ENCODE assay signal across 27 cellular contexts in genomic region chr2:236622201-236622600, GRCh38. TPM values are rescaled to one million over a fixed set of nuclear protein-coding genes. Genes with fewer than 3 reads are reported as not detected.
"Had no signal": no experiment of that assay in that cellular context is flagged by ENCODE, and none has a peak within 500 bp of the region (broad histone marks: within the 10 kb centered on the region; RNA-seq: fewer than 3 reads in every experiment).

No MANE protein-coding gene starts in this region.

- H3K27me3 ChIP-seq: right atrium auricular region, upper lobe of left lung, uterus had no signal

- H3K9me3 Mint-ChIP-seq: dendritic cell treated with granulocyte-macrophage colony-stimulating factor and Interleukin-4, amounts not matched to agents 40 ng/mL and 50 ng/mL, for 4 days; immature natural killer cell; natural killer cell; stimulated activated memory B cell treated with anti-CD40 and anti-IgM and Interleukin-4, amounts not matched to agents 10 μg/mL and 1 μg/mL and 100 μg/mL, for 72 hours; stimulated activated naive CD8-positive, alpha-beta T cell treated with anti-CD3 and anti-CD28 coated beads, Interleukin-15, Interleukin-2, amounts not matched to agents 100 ng/mL and 50 ng/mL, for 24 hours had no signal

- H3K36me3 ChIP-seq: lower lobe of right lung, prostate gland, right atrium auricular region, suprapubic skin, upper lobe of left lung, uterus had no signal

- FAIRE-seq: colon, endothelial cell of umbilical vein, frontal cortex had no signal

- DNase-seq: central memory CD4-positive, alpha-beta T cell; effector CD8-positive, alpha-beta T cell; erythroblast; hypothalamus; immature natural killer cell; islet precursor cell; kidney glomerular epithelial cell; left ventricle myocardium superior; lower lobe of right lung; natural killer cell; stimulated activated CD4-positive, alpha-beta T cell treated with anti-CD3 and anti-CD28 coated beads, Interleukin-2, amount 100 ng/mL, for 24 hours; stimulated activated CD4-positive, alpha-beta T cell treated with anti-CD3 and anti-CD28 coated beads, Interleukin-4, amount 100 ng/mL, for 4 hours; upper lobe of left lung; uterus had no signal

- H3K4me2 ChIP-seq: smooth muscle cell had no signal

- H3K27ac Mint-ChIP-seq: dendritic cell treated with granulocyte-macrophage colony-stimulating factor and Interleukin-4, amounts not matched to agents 40 ng/mL and 50 ng/mL, for 4 days; immature natural killer cell; natural killer cell; stimulated activated memory B cell treated with anti-CD40 and anti-IgM and Interleukin-4, amounts not matched to agents 10 μg/mL and 1 μg/mL and 100 μg/mL, for 72 hours; stimulated activated naive CD8-positive, alpha-beta T cell treated with anti-CD3 and anti-CD28 coated beads, Interleukin-15, Interleukin-2, amounts not matched to agents 100 ng/mL and 50 ng/mL, for 24 hours had no signal

- H3K79me2 ChIP-seq: parathyroid adenoma had no signal

- H3K4me3 Mint-ChIP-seq: dendritic cell treated with granulocyte-macrophage colony-stimulating factor and Interleukin-4, amounts not matched to agents 40 ng/mL and 50 ng/mL, for 4 days; immature natural killer cell; natural killer cell; stimulated activated memory B cell treated with anti-CD40 and anti-IgM and Interleukin-4, amounts not matched to agents 10 μg/mL and 1 μg/mL and 100 μg/mL, for 72 hours; stimulated activated naive CD8-positive, alpha-beta T cell treated with anti-CD3 and anti-CD28 coated beads, Interleukin-15, Interleukin-2, amounts not matched to agents 100 ng/mL and 50 ng/mL, for 24 hours had no signal

- H3K27ac ChIP-seq: lower lobe of right lung, parathyroid adenoma, prostate gland, right atrium auricular region, suprapubic skin, upper lobe of left lung, uterus had no signal

- H3K4me1 ChIP-seq: lower lobe of right lung, parathyroid adenoma, prostate gland, right atrium auricular region, suprapubic skin, upper lobe of left lung, uterus had no signal

- H3K27me3 Mint-ChIP-seq: stimulated activated naive CD8-positive, alpha-beta T cell treated with anti-CD3 and anti-CD28 coated beads, Interleukin-15, Interleukin-2, amounts not matched to agents 100 ng/mL and 50 ng/mL, for 24 hours had no signal

- H2AFZ ChIP-seq: parathyroid adenoma had no signal

- ATAC-seq: left ventricle myocardium superior; lower lobe of right lung; natural killer cell; sciatic nerve; stimulated activated memory B cell treated with anti-CD40 and anti-IgM and Interleukin-4, amounts not matched to agents 10 μg/mL and 1 μg/mL and 100 μg/mL, for 72 hours had no signal

- H3K9ac ChIP-seq: parathyroid adenoma had no signal

- H3K4me1 Mint-ChIP-seq: stimulated activated memory B cell treated with anti-CD40 and anti-IgM and Interleukin-4, amounts not matched to agents 10 μg/mL and 1 μg/mL and 100 μg/mL, for 72 hours had no signal

- H3K4me3 ChIP-seq: lower lobe of right lung, prostate gland, right atrium auricular region, smooth muscle cell, suprapubic skin, upper lobe of left lung, uterus had no signal

- H3K36me3 Mint-ChIP-seq: immature natural killer cell; natural killer cell; stimulated activated memory B cell treated with anti-CD40 and anti-IgM and Interleukin-4, amounts not matched to agents 10 μg/mL and 1 μg/mL and 100 μg/mL, for 72 hours had no signal

- H3K9me3 ChIP-seq: lower lobe of right lung, prostate gland, right atrium auricular region, suprapubic skin, upper lobe of left lung, uterus had no signal

RNA-seq across cellular contexts. Expression of gene ACKR3, which starts 52.6 kb away (rescaled TPM):
- total RNA-seq: fibroblast of villous mesenchyme had no signal
